Comparison of ENCODE assay signal across 1 cellular context in genomic region chr16:4052096-4052495, GRCh38.
TF ChIP-seq lines count a peak whose summit lies in the region.

No MANE protein-coding gene starts in this region.

TF ChIP-seq in WTC11, 78 proteins besides CTCF, POLR2A, EP300 and RAD21 (continued from another document):
- no peak for TF ChIP-seq STAT6 (CRISPR knock-in tag; conservative IDR thresholded peaks at IDR 0.05; ENCODE audit: low read depth)
- no peak for TF ChIP-seq ZNF317 (CRISPR knock-in tag; IDR thresholded peaks at IDR 0.05; ENCODE audit: borderline replicate concordance, low read depth)
- no peak for TF ChIP-seq ZNF121 (CRISPR knock-in tag; IDR thresholded peaks at IDR 0.05)
- TF ChIP-seq GABPB1 (CRISPR knock-in tag; IDR thresholded peaks at IDR 0.05) = no peak
- TF ChIP-seq NFE2L1 (CRISPR knock-in tag; IDR thresholded peaks at IDR 0.05) = no peak
- TF ChIP-seq ETV6 (CRISPR knock-in tag; IDR thresholded peaks at IDR 0.05) = no peak
- no peak for TF ChIP-seq MXD4 (CRISPR knock-in tag; IDR thresholded peaks at IDR 0.05; ENCODE audit: borderline replicate concordance)
- TF ChIP-seq IRF1 (CRISPR knock-in tag; IDR thresholded peaks at IDR 0.05) = no peak
- TF ChIP-seq ELF4 (CRISPR knock-in tag; IDR thresholded peaks at IDR 0.05; ENCODE audit: low read depth) = no peak
- TF ChIP-seq RELA (CRISPR knock-in tag; IDR thresholded peaks at IDR 0.05; ENCODE audit: borderline replicate concordance) = no peak
- no peak for TF ChIP-seq ARID4B (CRISPR knock-in tag; IDR thresholded peaks at IDR 0.05; ENCODE audit: borderline replicate concordance)
